ENCODE assay signal across 24 cellular contexts in genomic region chr22:35683560-35683959, GRCh38. TPM values are rescaled to one million over a fixed set of nuclear protein-coding genes. Genes with fewer than 3 reads are reported as not detected.
DNase-seq lines count a peak whose midpoint lies in the region; ATAC-seq, FAIRE-seq and TF ChIP-seq lines count a peak whose summit lies in the region.
"Had no signal": no experiment of that assay in that cellular context is flagged by ENCODE, and none has a peak within 500 bp of the region (broad histone marks: within the 10 kb centered on the region; RNA-seq: fewer than 3 reads in every experiment).

No MANE protein-coding gene starts in this region.

- no peak for DNase-seq in HepG2 (ENCODE audit: low spot score)
- DNase-seq in right lobe of liver: no peak
- DNase-seq in activated B cell treated with CpG ODN at 0.5 μM for 24 hours: no peak
- no peak for DNase-seq in neural progenitor cell (ENCODE audit: low spot score)
- DNase-seq in osteocyte (ENCODE audit: extremely low spot score, unreplicated experiment): no peak
- no peak for DNase-seq in DMS114 treated with DMSO at 0.1 percent for 48 hours (lab: John Stamatoyannopoulos, UW; ENCODE audit: unreplicated experiment)
- DNase-seq: Caco-2; CD4-positive, alpha-beta memory T cell; DMS79; GDM1; MV-4-11; NCI-H1105; NCI-H1436 treated with DMSO at 0.1 percent for 48 hours; NCI-H187 treated with DMSO at 0.1 percent for 48 hours; NCI-H748 treated with DMSO at 0.1 percent for 48 hours had no signal

- no peak for ATAC-seq in HepG2
- no peak for ATAC-seq in right lobe of liver
- no peak for ATAC-seq in activated B cell treated with CpG ODN at 0.5 μM for 24 hours (ENCODE audit: low read depth)
- ATAC-seq in HG03108 (IDR thresholded peaks at IDR 0.05; ENCODE audit: unreplicated experiment): no peak
- ATAC-seq: GM12878, HCT116 had no signal

- BruUV-seq in HepG2 (replicated peaks; lab: Mats Ljungman, UMichigan): no TSS peak

- H3K79me2 ChIP-seq in HepG2 (ENCODE audit: insufficient read depth, low read length) (no peaks in the 10 kb centered on the region), neural progenitor cell (ENCODE audit: low read depth) (no peaks in the 10 kb centered on the region)

- H3K9me3 ChIP-seq in HepG2 (ENCODE audit: low read length): 0 out of 2 replicates have a peak, but pooled peaks cover 5% of the 10 kb centered on the region
- no peaks in the 10 kb centered on the region for H3K9me3 ChIP-seq in right lobe of liver
- H3K9me3 ChIP-seq in neural progenitor cell (ENCODE audit: low read depth): no peaks in the 10 kb centered on the region

- H3K27ac ChIP-seq in HepG2 (ENCODE audit: extremely low read length, insufficient read depth, low read length): no peak overlapping the region
- H3K27ac ChIP-seq in right lobe of liver: no peak overlapping the region
- no peak overlapping the region for H3K27ac ChIP-seq in neural progenitor cell
- H3K27ac ChIP-seq: BLaER1 treated with 17β-estradiol and CSF1 and Interleukin-3, amounts not matched to agents 10 nM and 100 nM had no signal

- no peak overlapping the region for H3K9ac ChIP-seq in HepG2 (ENCODE audit: insufficient read depth, low read depth, low read length)
- H3K9ac ChIP-seq in neural progenitor cell: no peak overlapping the region
- H3K9ac ChIP-seq: BLaER1 treated with 17β-estradiol and CSF1 and Interleukin-3, amounts not matched to agents 10 nM and 100 nM had no signal

- WGBS in HepG2 (ENCODE audit: low lambda C conversion rate): 0% methylated on average over 1 of the region's 1 CpG
- 56% methylated on average over 1 of the region's 1 CpG for WGBS in right lobe of liver (ENCODE audit: insufficient coverage, low coverage, low lambda C conversion rate, missing lambda C conversion rate)

- H3K27ac Mint-ChIP-seq in activated B cell treated with CpG ODN at 0.5 μM for 24 hours: no peak overlapping the region
- no peak overlapping the region for H3K27ac Mint-ChIP-seq in neural progenitor cell
- no peak overlapping the region for H3K27ac Mint-ChIP-seq in osteocyte (ENCODE audit: unreplicated experiment)
- H3K27ac Mint-ChIP-seq: CD4-positive, alpha-beta memory T cell had no signal

- H3K4me1 Mint-ChIP-seq in activated B cell treated with CpG ODN at 0.5 μM for 24 hours (peaks cover 30% of the 10 kb centered on the region), neural progenitor cell (no peaks in the 10 kb centered on the region), osteocyte (ENCODE audit: unreplicated experiment) (peaks cover 6% of the 10 kb centered on the region)

- H3F3A ChIP-seq in neural progenitor cell (ENCODE audit: low read depth): no peaks in the 10 kb centered on the region

- no peaks in the 10 kb centered on the region for H3K27me3 ChIP-seq in HepG2 (ENCODE audit: control insufficient read depth in 1 of 2, insufficient read depth in 2 of 2, low read length in 2 of 2)
- H3K27me3 ChIP-seq in right lobe of liver: no peaks in the 10 kb centered on the region
- no peaks in the 10 kb centered on the region for H3K27me3 ChIP-seq in neural progenitor cell
- H3K27me3 ChIP-seq: BLaER1 treated with 17β-estradiol and CSF1 and Interleukin-3, amounts not matched to agents 10 nM and 100 nM had no signal

- H3K4me1 ChIP-seq in HepG2 (ENCODE audit: insufficient read depth, low read length) (peaks cover 14% of the 10 kb centered on the region), right lobe of liver (no peaks in the 10 kb centered on the region), neural progenitor cell (no peaks in the 10 kb centered on the region)
- H3K4me1 ChIP-seq: BLaER1 treated with 17β-estradiol and CSF1 and Interleukin-3, amounts not matched to agents 10 nM and 100 nM; Caco-2 had no signal

- FAIRE-seq in HepG2 (lab: Jason Lieb, UNC): no peak
- FAIRE-seq: GM12878, RCC 7860 had no signal

- H3K36me3 Mint-ChIP-seq in activated B cell treated with CpG ODN at 0.5 μM for 24 hours (ENCODE audit: low read depth): no peaks in the 10 kb centered on the region
- H3K36me3 Mint-ChIP-seq in neural progenitor cell: no peaks in the 10 kb centered on the region
- H3K36me3 Mint-ChIP-seq in osteocyte (ENCODE audit: unreplicated experiment): no peaks in the 10 kb centered on the region
- H3K36me3 Mint-ChIP-seq: CD4-positive, alpha-beta memory T cell had no signal

- H3K9me3 Mint-ChIP-seq in activated B cell treated with CpG ODN at 0.5 μM for 24 hours: peaks cover 3% of the 10 kb centered on the region
- H3K9me3 Mint-ChIP-seq in neural progenitor cell: no peaks in the 10 kb centered on the region
- H3K9me3 Mint-ChIP-seq in osteocyte (ENCODE audit: unreplicated experiment): peaks cover 3% of the 10 kb centered on the region

- POLR2A ChIA-PET in HepG2 (lab: Yijun Ruan, JAX): no interaction called here
- POLR2A ChIA-PET in activated B cell treated with CpG ODN at 0.5 μM for 24 hours (lab: Charles Lee): no interaction called here

- CTCF ChIA-PET in HepG2 (lab: Yijun Ruan, JAX; ENCODE audit: low intra/inter-chr PET ratio, low total read pairs) (no interaction called here), activated B cell treated with CpG ODN at 0.5 μM for 24 hours (lab: Charles Lee) (no interaction called here)

- peaks cover 6% of the 10 kb centered on the region for H3K27me3 Mint-ChIP-seq in activated B cell treated with CpG ODN at 0.5 μM for 24 hours
- peaks cover 2% of the 10 kb centered on the region for H3K27me3 Mint-ChIP-seq in neural progenitor cell (ENCODE audit: insufficient read depth, low read depth)
- peaks cover 5% of the 10 kb centered on the region for H3K27me3 Mint-ChIP-seq in osteocyte (ENCODE audit: unreplicated experiment)

- in situ Hi-C loops in HepG2 (cut with HindIII; ENCODE audit: extremely low pct_ligation_motif_present, low pct_unique_long_range_greater_than_20kb): no loop called here

- TF ChIP-seq CTCF in HepG2 (CRISPR knock-in tag; IDR thresholded peaks at IDR 0.05) (no peak), right lobe of liver (IDR thresholded peaks at IDR 0.05) (no peak), activated B cell treated with CpG ODN at 0.5 μM for 24 hours (IDR thresholded peaks at IDR 0.05) (peak; percentile 60), neural progenitor cell (IDR thresholded peaks at IDR 0.05) (no peak), osteocyte (IDR thresholded peaks at IDR 0.05) (no peak)

- intact Hi-C loops in HepG2 (cut with micrococcal nuclease; ENCODE audit: unreplicated experiment): no loop called here
- intact Hi-C loops in right lobe of liver (cut with DNase I): no loop called here
- intact Hi-C loops in activated B cell treated with CpG ODN at 0.5 μM for 24 hours (cut with micrococcal nuclease): no loop called here

- H4K20me1 ChIP-seq in HepG2 (ENCODE audit: insufficient read depth, low read length) (no peaks in the 10 kb centered on the region), neural progenitor cell (ENCODE audit: low read depth) (no peaks in the 10 kb centered on the region)
- H4K20me1 ChIP-seq: BLaER1 treated with 17β-estradiol and CSF1 and Interleukin-3, amounts not matched to agents 10 nM and 100 nM had no signal

- H3K36me3 ChIP-seq in HepG2 (replicated peaks in 1 of 2; ENCODE audit: control insufficient read depth in 1 of 2, insufficient read depth in 2 of 2, low read length in 2 of 2): no peaks in the 10 kb centered on the region
- H3K36me3 ChIP-seq in right lobe of liver: no peaks in the 10 kb centered on the region
- H3K36me3 ChIP-seq in neural progenitor cell: no peaks in the 10 kb centered on the region

- H3K4me3 ChIP-seq in HepG2 (replicated peaks in 1 of 3; ENCODE audit: insufficient read depth in 1 of 3, low read depth in 2 of 3, low read length in 3 of 3) (no peak overlapping the region), right lobe of liver (no peak overlapping the region), neural progenitor cell (no peak overlapping the region)
- H3K4me3 ChIP-seq: BLaER1 treated with 17β-estradiol and CSF1 and Interleukin-3, amounts not matched to agents 10 nM and 100 nM; GM12878 had no signal

- H3K4me2 ChIP-seq in HepG2 (ENCODE audit: low read depth, low read length): no peak overlapping the region
- no peak overlapping the region for H3K4me2 ChIP-seq in neural progenitor cell
- H3K4me2 ChIP-seq: BLaER1 treated with 17β-estradiol and CSF1 and Interleukin-3, amounts not matched to agents 10 nM and 100 nM had no signal

- TF ChIP-seq EP300 in HepG2 (IDR thresholded peaks at IDR 0.05; ENCODE audit: low read depth in 2 of 2, low read length in 2 of 2): no peak
- no peak for TF ChIP-seq EP300 in HepG2 (CRISPR knock-in tag; IDR thresholded peaks at IDR 0.05; ENCODE audit: borderline replicate concordance)

- no peak overlapping the region for H3K4me3 Mint-ChIP-seq in activated B cell treated with CpG ODN at 0.5 μM for 24 hours
- H3K4me3 Mint-ChIP-seq in neural progenitor cell: no peak overlapping the region
- H3K4me3 Mint-ChIP-seq in osteocyte (ENCODE audit: unreplicated experiment): no peak overlapping the region
- H3K4me3 Mint-ChIP-seq: CD4-positive, alpha-beta memory T cell had no signal

- TF ChIP-seq RAD21 in HepG2 (CRISPR knock-in tag; IDR thresholded peaks at IDR 0.05): no peak

- H2AFZ ChIP-seq in HepG2 (ENCODE audit: low read length) (no peak overlapping the region), neural progenitor cell (replicated peaks) (peak overlapping the region; percentile 29)

- TF ChIP-seq POLR2A in HepG2 (IDR thresholded peaks at IDR 0.05; ENCODE audit: insufficient read depth in 1 of 2, low read depth in 2 of 2, low read length in 2 of 2) (no peak), right lobe of liver (IDR thresholded peaks at IDR 0.05) (no peak)

RNA-seq across cellular contexts. Expression of gene APOL5, which starts 34.1 kb away (rescaled TPM):
- total RNA-seq in HepG2 (2016; rRNA removed; fragmentation: Illumina TruSeq; extraction: Trizol): not detected in 2 replicates
- total RNA-seq in HepG2 (2016; cell fraction: cytosol; rRNA removed; fragmentation: Illumina TruSeq; extraction: Trizol; ENCODE audit: low read depth): not detected in 2 replicates
- not detected in 2 replicates for total RNA-seq in HepG2 (2016; cell fraction: insoluble cytoplasmic fraction; rRNA removed; fragmentation: Illumina TruSeq; extraction: Trizol)
- not detected in 2 replicates for total RNA-seq in HepG2 (2016; cell fraction: membrane; rRNA removed; fragmentation: Illumina TruSeq; extraction: Trizol)
- not detected in 2 replicates for total RNA-seq in HepG2 (2016; cell fraction: nucleus; rRNA removed; fragmentation: Illumina TruSeq; extraction: Trizol)
- polyA plus RNA-seq in HepG2 (2011; rRNA removed): not detected in 2 replicates
- polyA plus RNA-seq in HepG2 (2011; cell fraction: cytosol; rRNA removed): not detected in 2 replicates
- not detected in 2 replicates for polyA plus RNA-seq in HepG2 (2011; cell fraction: nucleus; rRNA removed)
- not detected in 2 replicates for polyA plus RNA-seq in HepG2 (2012)
- not detected in 2 replicates for polyA plus RNA-seq in HepG2 (2016; cell fraction: cytosol; fragmentation: Illumina TruSeq; extraction: Trizol; ENCODE audit: low read depth)
- polyA plus RNA-seq in HepG2 (2016; cell fraction: insoluble cytoplasmic fraction; fragmentation: Illumina TruSeq; extraction: Trizol; ENCODE audit: low read depth): not detected in 2 replicates
- not detected in 2 replicates for polyA plus RNA-seq in HepG2 (2016; cell fraction: membrane; fragmentation: Illumina TruSeq; extraction: Trizol; ENCODE audit: low read depth)
- polyA plus RNA-seq in HepG2 (2016; cell fraction: nucleus; fragmentation: Illumina TruSeq; extraction: Trizol; ENCODE audit: insufficient read depth, low read depth): not detected in 2 replicates
- polyA minus RNA-seq in HepG2 (2011; rRNA and poly(A)+ RNA removed; ENCODE audit: low replicate concordance): not detected in 2 replicates
- not detected in 2 replicates for polyA minus RNA-seq in HepG2 (2011; cell fraction: cytosol; rRNA and poly(A)+ RNA removed)
- polyA minus RNA-seq in HepG2 (2011; cell fraction: nucleus; rRNA and poly(A)+ RNA removed): not detected in 2 replicates
- total RNA-seq in right lobe of liver: under 1 TPM in 1 of 6 experiments, not detected in 5; 0.51 TPM
- total RNA-seq in activated B cell treated with CpG ODN at 0.5 μM for 24 hours: not detected in 2 replicates
- total RNA-seq in neural progenitor cell (ENCODE audit: low replicate concordance): not detected in 2 replicates
- total RNA-seq in osteocyte: not detected in 2 replicates
- total RNA-seq: Caco-2; CD4-positive, alpha-beta memory T cell; GM12878; H4; HT1080; LHCN-M2; MCF 10A had no signal
- polyA plus RNA-seq: CD4-positive, alpha-beta memory T cell; GM12878 had no signal

RNA-seq across cellular contexts. Expression of gene APOL6, which starts 35.3 kb away (rescaled TPM):
- 6.3 and 7.5 TPM in 2 replicates for total RNA-seq in HepG2 (2016; rRNA removed; fragmentation: Illumina TruSeq; extraction: Trizol)
- total RNA-seq in HepG2 (2016; cell fraction: cytosol; rRNA removed; fragmentation: Illumina TruSeq; extraction: Trizol; ENCODE audit: low read depth): 0.61 and 0.62 TPM in 2 replicates
- 6.6 and 6.9 TPM in 2 replicates for total RNA-seq in HepG2 (2016; cell fraction: insoluble cytoplasmic fraction; rRNA removed; fragmentation: Illumina TruSeq; extraction: Trizol)
- total RNA-seq in HepG2 (2016; cell fraction: membrane; rRNA removed; fragmentation: Illumina TruSeq; extraction: Trizol): 2.7 and 3.1 TPM in 2 replicates
- total RNA-seq in HepG2 (2016; cell fraction: nucleus; rRNA removed; fragmentation: Illumina TruSeq; extraction: Trizol): 6.9 and 7.7 TPM in 2 replicates
- polyA plus RNA-seq in HepG2 (2011; rRNA removed): 5.2 and 6.5 TPM in 2 replicates
- polyA plus RNA-seq in HepG2 (2011; cell fraction: cytosol; rRNA removed): 2.7 and 4.9 TPM in 2 replicates
- polyA plus RNA-seq in HepG2 (2011; cell fraction: nucleus; rRNA removed): 2.8 and 4.1 TPM in 2 replicates
- polyA plus RNA-seq in HepG2 (2012): 4.1 and 7.0 TPM in 2 replicates
- 0.27 and 0.32 TPM in 2 replicates for polyA plus RNA-seq in HepG2 (2016; cell fraction: cytosol; fragmentation: Illumina TruSeq; extraction: Trizol; ENCODE audit: low read depth)
- polyA plus RNA-seq in HepG2 (2016; cell fraction: insoluble cytoplasmic fraction; fragmentation: Illumina TruSeq; extraction: Trizol; ENCODE audit: low read depth): 3.0 and 3.1 TPM in 2 replicates
- 0.72 and 0.91 TPM in 2 replicates for polyA plus RNA-seq in HepG2 (2016; cell fraction: membrane; fragmentation: Illumina TruSeq; extraction: Trizol; ENCODE audit: low read depth)
- polyA plus RNA-seq in HepG2 (2016; cell fraction: nucleus; fragmentation: Illumina TruSeq; extraction: Trizol; ENCODE audit: insufficient read depth, low read depth): 6.5 and 6.8 TPM in 2 replicates
- polyA minus RNA-seq in HepG2 (2011; rRNA and poly(A)+ RNA removed; ENCODE audit: low replicate concordance): 8.0 and 11.5 TPM in 2 replicates
- 13.2 and 18.0 TPM in 2 replicates for polyA minus RNA-seq in HepG2 (2011; cell fraction: cytosol; rRNA and poly(A)+ RNA removed)
- 10.8 and 21.6 TPM in 2 replicates for polyA minus RNA-seq in HepG2 (2011; cell fraction: nucleus; rRNA and poly(A)+ RNA removed)
- total RNA-seq in right lobe of liver: 10 to 100 TPM; 33.5 to 42.7 (median 39.6) TPM
- 7.7 and 8.0 TPM in 2 replicates for total RNA-seq in activated B cell treated with CpG ODN at 0.5 μM for 24 hours
- total RNA-seq in neural progenitor cell (ENCODE audit: low replicate concordance): 0.03 TPM in 1 of 2 replicates, not detected in the other
- 11.8 and 14.3 TPM in 2 replicates for total RNA-seq in osteocyte
